ENCODE assay signal across 8 cellular contexts in genomic region chr1:209513226-209513625, GRCh38.
DNase-seq lines count a peak whose midpoint lies in the region; ATAC-seq and TF ChIP-seq lines count a peak whose summit lies in the region.

No MANE protein-coding gene starts in this region.

- peak; percentile 68 for ATAC-seq in GM19452 (IDR thresholded peaks at IDR 0.05; ENCODE audit: unreplicated experiment)
- no peak for ATAC-seq in HG03469 (IDR thresholded peaks at IDR 0.05; ENCODE audit: unreplicated experiment)

- H3K4me3 ChIP-seq in AG10803 (ENCODE audit: low read length): no peak overlapping the region

- DNase-seq in AG10803 (ENCODE audit: low read depth) (peak; percentile 46), NCI-H1417 (lab: John Stamatoyannopoulos, UW) (peak in 2 of 3 experiments; percentile 36 to 73), SW 1271 (lab: John Stamatoyannopoulos, UW) (peak; percentile 4 to 24), inferior parietal cortex (ENCODE audit: extremely low spot score) (peak; percentile 4)
- no peak for DNase-seq in activated CD4-positive, CD25-positive, alpha-beta regulatory T cell treated with anti-CD3 and anti-CD28 coated beads, Interleukin-2, amount 50 U/mL, for 72 hours
- no peak for DNase-seq in effector CD4-positive, alpha-beta T cell

- peak; percentile 69 for TF ChIP-seq CTCF in AG10803 (conservative IDR thresholded peaks at IDR 0.05; ENCODE audit: low read length)

Comparison
In these comparisons a context has a peak if more than half of its experiments do, and no peak if none do; other contexts are left out.
1. DNase-seq: peak in AG10803 (single experiment), NCI-H1417 (2 of 3), SW 1271 (2 of 2) and inferior parietal cortex (single experiment); none in activated CD4-positive, CD25-positive, alpha-beta regulatory T cell treated with anti-CD3 and anti-CD28 coated beads, Interleukin-2, amount 50 U/mL, for 72 hours (single experiment) and effector CD4-positive, alpha-beta T cell (single experiment).